8 cellular contexts compared by ENCODE assay signal in genomic region chr16:86072328-86073102, GRCh38.
A peak's percentile ranks its signal among the peaks of the same experiment; 100 is the strongest.
DNase-seq lines count a peak whose midpoint lies in the region; ATAC-seq and TF ChIP-seq lines count a peak whose summit lies in the region.

No MANE protein-coding gene starts in this region.

- ATAC-seq in GM19324 (IDR thresholded peaks at IDR 0.05; ENCODE audit: low FRiP score, unreplicated experiment): no peak

- in situ Hi-C loops in ACHN (cut with HindIII; ENCODE audit: low pct_ligation_motif_present, low pct_unique_long_range_greater_than_20kb, low sequenced_read_pairs) (no loop called here), GM13977 (cut with MboI; ENCODE audit: low pct_unique_long_range_greater_than_20kb, low sequenced_read_pairs, unreplicated experiment) (loop anchor here (25.0 kb wide), 1 partner anchor 440 kb away; the partner anchor contains the start of gene FOXF1)

- DNase-seq in ACHN (peak; percentile 68), GM13977 (ENCODE audit: low spot score) (peak; percentile 76), NCI-H526 (lab: John Stamatoyannopoulos, UW) (peak; percentile 9 to 44), germinal center (ENCODE audit: low spot score) (peak; percentile 61), GF-D8 (lab: John Stamatoyannopoulos, UW) (no peak)
- peak; percentile 24 for DNase-seq in activated T-cell treated with anti-CD3 and anti-CD28 coated beads, Interleukin-2, amount 50 U/mL, for 1 hour

- no peak overlapping the region for H3K9ac ChIP-seq in parathyroid adenoma

- H3K36me3 ChIP-seq in parathyroid adenoma (ENCODE audit: control insufficient read depth, insufficient read depth, low read length): no peaks in the 10 kb centered on the region

- no peak overlapping the region for H3K27ac ChIP-seq in parathyroid adenoma

- peak; percentile 82 for TF ChIP-seq CTCF in GM13977 (IDR thresholded peaks at IDR 0.05; ENCODE audit: extremely low read depth, insufficient read depth, missing control alignments)
- TF ChIP-seq CTCF in parathyroid adenoma (IDR thresholded peaks at IDR 0.05): peak; percentile 76

- peaks cover 4% of the 10 kb centered on the region for H3K4me1 ChIP-seq in parathyroid adenoma

- H3K79me2 ChIP-seq in parathyroid adenoma: no peaks in the 10 kb centered on the region

- no peak overlapping the region for H2AFZ ChIP-seq in parathyroid adenoma

- H3K9me3 ChIP-seq in parathyroid adenoma (ENCODE audit: control insufficient read depth, low read length): no peaks in the 10 kb centered on the region

- no peak overlapping the region for H3K4me3 ChIP-seq in parathyroid adenoma (ENCODE audit: low read depth, low read length)

- no peak overlapping the region for H3K4me2 ChIP-seq in parathyroid adenoma (ENCODE audit: low read length)

- H3K27me3 ChIP-seq in parathyroid adenoma (ENCODE audit: control insufficient read depth, insufficient read depth, low read length): no peaks in the 10 kb centered on the region
